Comparison of ENCODE assay signal across 2 cellular contexts in the genomic region with DNA sequence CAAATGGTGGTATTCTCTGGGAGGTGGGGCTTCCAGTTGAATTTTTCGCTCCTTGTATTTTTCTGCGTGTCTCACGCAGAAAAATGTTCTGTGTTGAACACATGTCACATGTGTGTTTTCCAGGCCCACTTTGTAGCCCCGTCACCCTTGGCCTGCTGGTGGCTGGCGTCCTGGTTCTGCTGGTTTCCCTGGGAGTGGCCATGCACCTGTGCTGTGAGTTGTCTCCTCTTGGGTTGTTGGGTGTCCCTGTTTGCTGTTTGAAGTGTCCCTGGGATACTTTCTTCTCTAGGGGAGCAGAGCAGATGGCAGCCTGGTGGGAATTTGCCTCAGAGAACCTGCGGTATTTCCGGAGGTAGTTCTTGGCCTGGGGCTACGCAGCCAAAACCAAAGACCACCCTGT. TPM values are rescaled to one million over a fixed set of nuclear protein-coding genes. Genes with fewer than 3 reads are reported as not detected.
"Had no signal": no experiment of that assay in that cellular context is flagged by ENCODE, and none has a peak within 500 bp of the region (broad histone marks: within the 10 kb centered on the region; RNA-seq: fewer than 3 reads in every experiment).

No MANE protein-coding gene starts in this region.

RNA-seq across cellular contexts. Expression of gene CD8B2, which starts 15.2 kb away (rescaled TPM):
- polyA plus RNA-seq: adrenal gland, cardiac muscle cell had no signal
